In genomic region chr13:49226613-49227012, GRCh38 we compare ENCODE assay signal across 7 cellular contexts. TPM values are rescaled to one million over a fixed set of nuclear protein-coding genes. Genes with fewer than 3 reads are reported as not detected.
"Had no signal": no experiment of that assay in that cellular context is flagged by ENCODE, and none has a peak within 500 bp of the region (broad histone marks: within the 10 kb centered on the region; RNA-seq: fewer than 3 reads in every experiment).

No MANE protein-coding gene starts in this region.

- H3K4me3 ChIP-seq: GM23338 had no signal

- H3K27ac ChIP-seq: HL-60, KMS-11 had no signal

- ATAC-seq: GM23338 had no signal

- H3K9ac ChIP-seq: KMS-11 had no signal

- DNase-seq: H9, HCEC 1CT, KBM-7 had no signal

RNA-seq across cellular contexts. Expression of gene MLNR, which starts 6.5 kb away (rescaled TPM):
- total RNA-seq: H9, HT1080 had no signal
